In genomic region chr4:173044340-173044739, GRCh38 we compare ENCODE assay signal across 19 cellular contexts.
DNase-seq lines count a peak whose midpoint lies in the region; ATAC-seq, FAIRE-seq and TF ChIP-seq lines count a peak whose summit lies in the region.
"Had no signal": no experiment of that assay in that cellular context is flagged by ENCODE, and none has a peak within 500 bp of the region (broad histone marks: within the 10 kb centered on the region; RNA-seq: fewer than 3 reads in every experiment).

No MANE protein-coding gene starts in this region.

- H3K4me1 Mint-ChIP-seq in WTC11, result peaks cover 43% of the 10 kb centered on the region

- TF ChIP-seq CTCF in WTC11 (IDR thresholded peaks at IDR 0.05) (no peak), pancreas (IDR thresholded peaks at IDR 0.05) (no peak), body of pancreas (IDR thresholded peaks at IDR 0.05) (no peak)

- H3K9me3 ChIP-seq in pancreas, result no peaks in the 10 kb centered on the region
- H3K9me3 ChIP-seq in body of pancreas, result no peaks in the 10 kb centered on the region

- FAIRE-seq in G401.6 (lab: Jason Lieb, UNC), result peak; percentile 98
- FAIRE-seq in frontal cortex (lab: Jason Lieb, UNC), result peak; percentile 100
- peak; percentile 99 for FAIRE-seq in pancreas (lab: Jason Lieb, UNC)
- FAIRE-seq: GM12892, H1 had no signal

- H3K27me3 Mint-ChIP-seq in WTC11 (ENCODE audit: low read depth), result no peaks in the 10 kb centered on the region

- H3K36me3 ChIP-seq in pancreas (no peaks in the 10 kb centered on the region), body of pancreas (replicated peaks in 1 of 2; ENCODE audit: insufficient read depth in 1 of 2, low read depth in 2 of 2) (no peaks in the 10 kb centered on the region)

- POLR2A ChIA-PET in WTC11 (lab: Charles Lee), result no interaction called here

- H3K36me3 Mint-ChIP-seq in WTC11, result peaks cover 2% of the 10 kb centered on the region
- H3K36me3 Mint-ChIP-seq: CD4-positive, alpha-beta memory T cell had no signal

- H3K27me3 ChIP-seq in pancreas, result no peaks in the 10 kb centered on the region
- H3K27me3 ChIP-seq in body of pancreas, result no peaks in the 10 kb centered on the region

- H3K27ac ChIP-seq in pancreas (no peak overlapping the region), body of pancreas (no peak overlapping the region)

- H3K27ac Mint-ChIP-seq in WTC11, result no peak overlapping the region
- H3K27ac Mint-ChIP-seq: CD4-positive, alpha-beta memory T cell had no signal

- H3K4me3 ChIP-seq in pancreas, result no peak overlapping the region
- H3K4me3 ChIP-seq in body of pancreas, result no peak overlapping the region

- peaks cover 23% of the 10 kb centered on the region for H3K9me3 Mint-ChIP-seq in WTC11

- ATAC-seq in WTC11 (no peak), pancreas (no peak), body of pancreas (no peak)

- WGBS in pancreas, 2 donors, result 91 to 94% methylated on average over 1 of the region's 1 CpG
- 95 to 100% methylated on average over 1 of the region's 1 CpG for WGBS in body of pancreas, 2 donors

- DNase-seq in WTC11 (ENCODE audit: low spot score) (no peak), frontal cortex (ENCODE audit: low spot score in 2 of 2) (no peak), pancreas (no peak), NCI-H187 (lab: John Stamatoyannopoulos, UW) (no peak), body of pancreas (no peak), activated T-cell treated with anti-CD3 and anti-CD28 coated beads for 4 hours (no peak)
- DNase-seq in stimulated activated CD4-positive, alpha-beta T cell treated with anti-CD3 and anti-CD28 coated beads, Interleukin-12 subunit alpha, Interleukin-12 subunit beta, amount 100 ng/mL, for 4 hours, result no peak
- DNase-seq: 8988T; C1 segment of cervical spinal cord; Calu3; CD4-positive, alpha-beta memory T cell; COR-L47; DMS53; DMS79 treated with DMSO at 0.1 percent for 48 hours; H7; HCEC 1CT had no signal

- H3K4me3 Mint-ChIP-seq in WTC11, result no peak overlapping the region
- H3K4me3 Mint-ChIP-seq: CD4-positive, alpha-beta memory T cell had no signal

- intact Hi-C loops in pancreas (cut with DNase I) (no loop called here), body of pancreas (cut with DNase I) (no loop called here)

- H3K4me1 ChIP-seq in pancreas (peaks cover 2 to 18% (median 16%) of the 10 kb centered on the region in 3 donors), body of pancreas (peaks cover 23% of the 10 kb centered on the region)

- CTCF ChIA-PET in WTC11 (lab: Charles Lee), result no interaction called here

- TF ChIP-seq POLR2A in body of pancreas (IDR thresholded peaks at IDR 0.05), result no peak

TF ChIP-seq in WTC11, 78 proteins besides CTCF, POLR2A, EP300 and RAD21:
- TF ChIP-seq SMAD3 (CRISPR knock-in tag; IDR thresholded peaks at IDR 0.05; ENCODE audit: borderline replicate concordance), result no peak
- no peak for TF ChIP-seq NFATC4 (CRISPR knock-in tag; IDR thresholded peaks at IDR 0.05)
- TF ChIP-seq HMGA2 (CRISPR knock-in tag; IDR thresholded peaks at IDR 0.05), result peak; percentile 95; the same call in 1 of the 2 replicates
